In the genomic region with DNA sequence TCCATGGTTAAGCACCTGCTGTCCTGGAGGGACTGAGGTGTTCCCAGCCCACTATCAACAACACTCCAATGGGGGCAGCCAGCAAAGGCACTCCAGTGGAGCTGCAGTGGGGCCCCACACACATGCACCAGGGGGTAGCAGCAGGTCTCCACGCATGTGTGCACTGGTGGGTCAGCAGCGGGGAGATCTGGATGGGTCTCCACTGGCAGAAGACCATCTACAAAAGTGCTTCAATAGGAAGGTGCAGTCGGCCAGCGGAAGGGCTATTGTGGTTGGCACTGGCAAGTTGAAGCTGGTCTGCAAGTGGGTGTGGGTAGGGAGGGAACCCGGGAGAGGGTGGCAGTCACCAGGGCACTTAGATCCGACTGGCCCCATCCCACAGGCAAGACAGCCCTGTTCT, we compare ENCODE assay signal across 24 cellular contexts.
"Had no signal": no experiment of that assay in that cellular context is flagged by ENCODE, and none has a peak within 500 bp of the region (broad histone marks: within the 10 kb centered on the region; RNA-seq: fewer than 3 reads in every experiment).

No MANE protein-coding gene starts in this region.

- H3K4me1 ChIP-seq: gastroesophageal sphincter, heart left ventricle, left lung, parathyroid adenoma, right lobe of liver, testis, tibial artery had no signal

- H3K9me3 ChIP-seq: gastroesophageal sphincter, right lobe of liver, testis, tibial artery had no signal

- H3K4me3 Mint-ChIP-seq: natural killer cell, type B pancreatic cell had no signal

- H3K36me3 ChIP-seq: gastroesophageal sphincter, heart left ventricle, left lung, right lobe of liver, tibial artery had no signal

- H3K9me3 Mint-ChIP-seq: type B pancreatic cell had no signal

- H3K27ac Mint-ChIP-seq: natural killer cell, type B pancreatic cell had no signal

- H3K27me3 ChIP-seq: dorsolateral prefrontal cortex, gastroesophageal sphincter, heart left ventricle, hepatocyte, left lung, right lobe of liver, testis, tibial artery had no signal

- DNase-seq: cerebellar nuclear complex; dorsolateral prefrontal cortex; effector CD4-positive, alpha-beta T cell; foreskin fibroblast; heart left ventricle; left cardiac atrium; left lung; mammary epithelial cell; mesendoderm; midbrain; natural killer cell; right lobe of liver; small intestine; stimulated activated CD4-positive, alpha-beta T cell treated with anti-CD3 and anti-CD28 coated beads, Interleukin-15, amount 100 ng/mL, for 24 hours; stimulated activated CD4-positive, alpha-beta T cell treated with anti-CD3 and anti-CD28 coated beads, Interleukin-2, amount 100 ng/mL, for 48 hours; stimulated activated naive CD8-positive, alpha-beta T cell treated with anti-CD3 and anti-CD28 coated beads, Interleukin-15, Interleukin-2, amounts not matched to agents 100 U/mL and 50 U/mL, for 24 hours; substantia nigra; testis had no signal

- H3K27me3 Mint-ChIP-seq: progenitor cell of endocrine pancreas, type B pancreatic cell had no signal

- H3K27ac ChIP-seq: dorsolateral prefrontal cortex, gastroesophageal sphincter, heart left ventricle, hepatocyte, left lung, parathyroid adenoma, right lobe of liver, testis, tibial artery had no signal

- H3K4me3 ChIP-seq: dorsolateral prefrontal cortex, gastroesophageal sphincter, heart left ventricle, hepatocyte, left lung, right lobe of liver, testis, tibial artery had no signal

- H3K36me3 Mint-ChIP-seq: type B pancreatic cell had no signal

- H3K4me1 Mint-ChIP-seq: natural killer cell had no signal

- ATAC-seq: gastroesophageal sphincter; left cardiac atrium; left lung; natural killer cell; stimulated activated naive CD8-positive, alpha-beta T cell treated with anti-CD3 and anti-CD28 coated beads, Interleukin-15, Interleukin-2, amounts not matched to agents 100 U/mL and 50 U/mL, for 24 hours had no signal
